Comparison of ENCODE assay signal across 8 cellular contexts in genomic region chr18:713135-713490, GRCh38. TPM values are rescaled to one million over a fixed set of nuclear protein-coding genes. Genes with fewer than 3 reads are reported as not detected.
A peak's percentile ranks its signal among the peaks of the same experiment; 100 is the strongest.
DNase-seq lines count a peak whose midpoint lies in the region; ATAC-seq, FAIRE-seq and TF ChIP-seq lines count a peak whose summit lies in the region.

No MANE protein-coding gene starts in this region.

- H4K5ac ChIP-seq in mesendoderm (ENCODE audit: low read length), result no peak overlapping the region

- H3K79me2 ChIP-seq in mesendoderm (ENCODE audit: control insufficient read depth, insufficient read depth, low read length), result peaks cover 13% of the 10 kb centered on the region

- no peak overlapping the region for H2BK120ac ChIP-seq in mesendoderm (ENCODE audit: low read depth, low read length)

- H3K27ac ChIP-seq in left ventricle myocardium inferior (replicated peaks) (peak overlapping the region; percentile 86), mesendoderm (ENCODE audit: low read depth, low read length) (no peak overlapping the region)

- H3K4me3 ChIP-seq in left ventricle myocardium inferior (peak overlapping the region; percentile 75), cardiac fibroblast (replicated peaks in 1 of 2; ENCODE audit: low read depth in 2 of 2, low read length in 2 of 2) (peak overlapping the region; percentile 53 to 72), mesendoderm (ENCODE audit: low read length) (no peak overlapping the region)

- no peaks in the 10 kb centered on the region for H3K27me3 Mint-ChIP-seq in type B pancreatic cell

- peak overlapping the region; percentile 76 for H3K4me3 Mint-ChIP-seq in type B pancreatic cell

- no peaks in the 10 kb centered on the region for H3K27me3 ChIP-seq in left ventricle myocardium inferior (ENCODE audit: low read depth)
- no peaks in the 10 kb centered on the region for H3K27me3 ChIP-seq in mesendoderm (ENCODE audit: insufficient read depth, low read length, poor library complexity)

- no peak for DNase-seq in left ventricle myocardium inferior
- DNase-seq in left cardiac atrium, result no peak
- DNase-seq in cardiac fibroblast (ENCODE audit: low read depth in 2 of 2), result no peak
- DNase-seq in mesendoderm, result no peak
- no peak for DNase-seq in type B pancreatic cell (ENCODE audit: extremely low spot score, unreplicated experiment)
- DNase-seq in globus pallidus (ENCODE audit: low spot score), result no peak
- DNase-seq in frontal cortex (ENCODE audit: low spot score in 2 of 2), result no peak
- no peak for DNase-seq in CD1c-positive myeloid dendritic cell (ENCODE audit: extremely low spot score)

- H3K79me1 ChIP-seq in mesendoderm (ENCODE audit: low read length), result peaks cover 11% of the 10 kb centered on the region

- H2AK5ac ChIP-seq in mesendoderm (ENCODE audit: low read length), result no peak overlapping the region

- intact Hi-C loops in left ventricle myocardium inferior (cut with micrococcal nuclease) (no loop called here), left cardiac atrium (cut with DNase I) (no loop called here)

- peaks cover 18% of the 10 kb centered on the region for H3K36me3 Mint-ChIP-seq in type B pancreatic cell

- no peak for FAIRE-seq in frontal cortex (lab: Jason Lieb, UNC)

- no peak overlapping the region for H3K18ac ChIP-seq in mesendoderm (ENCODE audit: low read length)

- peaks cover 34% of the 10 kb centered on the region for H3K4me1 ChIP-seq in left ventricle myocardium inferior
- no peaks in the 10 kb centered on the region for H3K4me1 ChIP-seq in mesendoderm (ENCODE audit: control insufficient read depth, low read depth, low read length)

- TF ChIP-seq CTCF in left ventricle myocardium inferior (IDR thresholded peaks at IDR 0.05; ENCODE audit: borderline replicate concordance), result no peak
- TF ChIP-seq CTCF in cardiac fibroblast (IDR thresholded peaks at IDR 0.05; ENCODE audit: low read depth, low read length), result no peak
- TF ChIP-seq CTCF in type B pancreatic cell (conservative IDR thresholded peaks at IDR 0.05), result no peak

- H3K4ac ChIP-seq in mesendoderm (ENCODE audit: low read depth, low read length), result no peak overlapping the region

- peak overlapping the region; percentile 69 for H3K9ac ChIP-seq in mesendoderm (ENCODE audit: low read length)

- no peak for ATAC-seq in left cardiac atrium

- WGBS in mesendoderm (ENCODE audit: extremely low coverage, insufficient coverage, low lambda C conversion rate), result no CpG with 5 or more reads among the region's 23 CpGs

- peak overlapping the region; percentile 87 for H3K56ac ChIP-seq in mesendoderm (ENCODE audit: low read length)

- peaks cover 26% of the 10 kb centered on the region for H3K9me3 ChIP-seq in left ventricle myocardium inferior (replicated peaks)

- peaks cover 19% of the 10 kb centered on the region for H3K4me1 Mint-ChIP-seq in type B pancreatic cell (ENCODE audit: unreplicated experiment)

- H2BK15ac ChIP-seq in mesendoderm (replicated peaks; ENCODE audit: low read depth), result no peak overlapping the region

- no peak overlapping the region for H2BK5ac ChIP-seq in mesendoderm (ENCODE audit: low read length)

- no peaks in the 10 kb centered on the region for H3K9me3 Mint-ChIP-seq in type B pancreatic cell

- H3K36me3 ChIP-seq in left ventricle myocardium inferior (no peaks in the 10 kb centered on the region), mesendoderm (ENCODE audit: control insufficient read depth, insufficient read depth, low read length) (no peaks in the 10 kb centered on the region)

- peak overlapping the region; percentile 66 for H3K27ac Mint-ChIP-seq in type B pancreatic cell

- H3K4me2 ChIP-seq in mesendoderm (ENCODE audit: low read length), result peak overlapping the region; percentile 50

- H4K8ac ChIP-seq in mesendoderm (ENCODE audit: low read depth, low read length), result no peak overlapping the region

- H3K23ac ChIP-seq in mesendoderm (ENCODE audit: low read length), result no peak overlapping the region

RNA-seq across cellular contexts. Expression of gene ENOSF1, which starts 0.7 kb away (rescaled TPM):
- total RNA-seq in left ventricle myocardium inferior (24.4 TPM), left cardiac atrium (10 to 100 TPM; 35.6 to 41.5 TPM), type B pancreatic cell (ENCODE audit: low replicate concordance) (43.2 and 63.1 TPM in 2 replicates), frontal cortex (2.0 TPM)
- polyA plus RNA-seq in mesendoderm (2013, experiment 1 of 2), result 19.5 TPM
- 18.9 TPM for polyA plus RNA-seq in mesendoderm (2013, experiment 2 of 2)

RNA-seq across cellular contexts. Expression of gene TYMS, which starts 55.7 kb away (rescaled TPM):
- total RNA-seq in left ventricle myocardium inferior, result 3.1 TPM
- 1 to 10 TPM; 3.8 to 7.3 TPM for total RNA-seq in left cardiac atrium
- 71.2 TPM for polyA plus RNA-seq in mesendoderm (2013, experiment 1 of 2)
- 72.4 TPM for polyA plus RNA-seq in mesendoderm (2013, experiment 2 of 2)
- total RNA-seq in type B pancreatic cell (ENCODE audit: low replicate concordance), result 65.3 and 143 TPM in 2 replicates
- total RNA-seq in frontal cortex, result 3.7 TPM
